8 cellular contexts compared by ENCODE assay signal in genomic region chr14:102524026-102524450, GRCh38. TPM values are rescaled to one million over a fixed set of nuclear protein-coding genes. Genes with fewer than 3 reads are reported as not detected.
DNase-seq lines count a peak whose midpoint lies in the region; TF ChIP-seq lines count a peak whose summit lies in the region.

No MANE protein-coding gene starts in this region.

- intact Hi-C loops in activated T-helper 2 cell treated with anti-CD3 and anti-CD28 coated beads, Interferon-gamma antibody, Interleukin-2, Interleukin-4, amounts not matched to agents 10 μg/mL and 5 μg/mL and 100 μg/mL, durations not matched to agents 14 hours and 24 hours and 36 hours (cut with micrococcal nuclease) = loop anchor here (1.0 to 2.0 kb wide), 2 partner anchors 15 to 31 kb away; partner anchors contain the start of gene ANKRD9

- peaks cover 15% of the 10 kb centered on the region for H3K4me1 Mint-ChIP-seq in activated T-helper 2 cell treated with anti-CD3 and anti-CD28 coated beads, Interferon-gamma antibody, Interleukin-2, Interleukin-4, amounts not matched to agents 10 μg/mL and 5 μg/mL and 100 μg/mL, durations not matched to agents 14 hours and 24 hours and 36 hours (ENCODE audit: low read depth)

- peak overlapping the region; percentile 47 to 77 for H3K4ac ChIP-seq in mesenchymal stem cell (ENCODE audit: low read depth in 1 of 2, low read length in 2 of 2)

- peak overlapping the region; percentile 52 for H4K91ac ChIP-seq in mesenchymal stem cell (ENCODE audit: low read length)

- H3K4me3 ChIP-seq in AG09309 (ENCODE audit: control insufficient read depth, low read depth, low read length) (peak overlapping the region; percentile 93), H7 (ENCODE audit: insufficient read depth, low read depth, low read length) (no peak overlapping the region), mesenchymal stem cell (ENCODE audit: insufficient read depth in 1 of 2, low read depth in 1 of 2, low read length in 2 of 2) (peak overlapping the region in 1 of 2 experiments; percentile 60)

- H2AFZ ChIP-seq in mesenchymal stem cell (ENCODE audit: low read depth, low read length) = no peak overlapping the region

- H3K79me1 ChIP-seq in mesenchymal stem cell (replicated peaks; ENCODE audit: low read length, poor library complexity, severe bottlenecking) = no peaks in the 10 kb centered on the region

- H3K14ac ChIP-seq in mesenchymal stem cell (ENCODE audit: low read length in 2 of 2) = no peak overlapping the region

- no peak for TF ChIP-seq CTCF in AG09309 (IDR thresholded peaks at IDR 0.05; ENCODE audit: control insufficient read depth, insufficient read depth, low read depth, low read length, missing control alignments)

- peak overlapping the region; percentile 18 to 40 for H3K18ac ChIP-seq in mesenchymal stem cell (ENCODE audit: low read depth in 1 of 2, low read length in 2 of 2)

- H3K27me3 Mint-ChIP-seq in activated T-helper 2 cell treated with anti-CD3 and anti-CD28 coated beads, Interferon-gamma antibody, Interleukin-2, Interleukin-4, amounts not matched to agents 10 μg/mL and 5 μg/mL and 100 μg/mL, durations not matched to agents 14 hours and 24 hours and 36 hours (ENCODE audit: low read depth) = no peaks in the 10 kb centered on the region

- no peak overlapping the region for H2BK5ac ChIP-seq in mesenchymal stem cell (ENCODE audit: low read depth, low read length, poor library complexity, severe bottlenecking)

- no peaks in the 10 kb centered on the region for H3K36me3 Mint-ChIP-seq in activated T-helper 2 cell treated with anti-CD3 and anti-CD28 coated beads, Interferon-gamma antibody, Interleukin-2, Interleukin-4, amounts not matched to agents 10 μg/mL and 5 μg/mL and 100 μg/mL, durations not matched to agents 14 hours and 24 hours and 36 hours (ENCODE audit: low read depth)

- H2BK12ac ChIP-seq in mesenchymal stem cell (ENCODE audit: low read length in 2 of 2) = peak overlapping the region; percentile 21 to 51

- DNase-seq in AG09309 (ENCODE audit: low read depth) = no peak
- peak; percentile 62 for DNase-seq in H7
- DNase-seq in activated T-helper 2 cell treated with anti-CD3 and anti-CD28 coated beads, Interferon-gamma antibody, Interleukin-2, Interleukin-4, amounts not matched to agents 10 μg/mL and 5 μg/mL and 100 μg/mL, durations not matched to agents 14 hours and 24 hours and 36 hours (ENCODE audit: low spot score) = no peak
- DNase-seq in mesenchymal stem cell = no peak
- DNase-seq in activated effector memory CD4-positive, alpha-beta T cell treated with Interleukin-2 at 50 U/mL for 16 hours = no peak
- no peak for DNase-seq in DMS79 treated with DMSO at 0.1 percent for 48 hours (lab: John Stamatoyannopoulos, UW)
- no peak for DNase-seq in HuH-7 (ENCODE audit: low spot score)
- DNase-seq in AML-193 (lab: John Stamatoyannopoulos, UW) = no peak

- peaks cover 12% of the 10 kb centered on the region for H3K4me1 ChIP-seq in mesenchymal stem cell (ENCODE audit: control insufficient read depth, insufficient read depth, low read depth, low read length)

- WGBS in mesenchymal stem cell = 94% methylated on average over 8 of the region's 11 CpGs

- peak overlapping the region; percentile 58 for H3K4me3 Mint-ChIP-seq in activated T-helper 2 cell treated with anti-CD3 and anti-CD28 coated beads, Interferon-gamma antibody, Interleukin-2, Interleukin-4, amounts not matched to agents 10 μg/mL and 5 μg/mL and 100 μg/mL, durations not matched to agents 14 hours and 24 hours and 36 hours (ENCODE audit: low read depth)

- H2BK15ac ChIP-seq in mesenchymal stem cell (ENCODE audit: low read depth, poor library complexity, severe bottlenecking) = no peak overlapping the region

- peak overlapping the region; percentile 89 for H4K8ac ChIP-seq in mesenchymal stem cell (ENCODE audit: low read length)

- H3K4me2 ChIP-seq in mesenchymal stem cell (ENCODE audit: low read length, poor library complexity, severe bottlenecking) = peak overlapping the region; percentile 34

- H3K9me3 ChIP-seq in mesenchymal stem cell (ENCODE audit: control insufficient read depth, low read length) = no peaks in the 10 kb centered on the region

- no peaks in the 10 kb centered on the region for H3K36me3 ChIP-seq in H7 (replicated peaks; ENCODE audit: control insufficient read depth, insufficient read depth, low read length)
- no peaks in the 10 kb centered on the region for H3K36me3 ChIP-seq in mesenchymal stem cell (ENCODE audit: control insufficient read depth in 1 of 2, insufficient read depth in 2 of 2, low read depth in 1 of 2, low read length in 2 of 2)

- H3K27me3 ChIP-seq in H7 (ENCODE audit: control insufficient read depth, insufficient read depth, low read length) = no peaks in the 10 kb centered on the region
- H3K27me3 ChIP-seq in mesenchymal stem cell (ENCODE audit: control insufficient read depth in 1 of 2, insufficient read depth in 1 of 2, low read length in 2 of 2) = no peaks in the 10 kb centered on the region

- no peak overlapping the region for H3K27ac ChIP-seq in mesenchymal stem cell (ENCODE audit: low read length, poor library complexity, severe bottlenecking)

- H3K9ac ChIP-seq in mesenchymal stem cell (ENCODE audit: low read length) = peak overlapping the region; percentile 84

- no peaks in the 10 kb centered on the region for H3K9me3 Mint-ChIP-seq in activated T-helper 2 cell treated with anti-CD3 and anti-CD28 coated beads, Interferon-gamma antibody, Interleukin-2, Interleukin-4, amounts not matched to agents 10 μg/mL and 5 μg/mL and 100 μg/mL, durations not matched to agents 14 hours and 24 hours and 36 hours

- no peak overlapping the region for H3K23ac ChIP-seq in mesenchymal stem cell (ENCODE audit: low read length in 2 of 2)

- peak overlapping the region; percentile 97 for H2BK120ac ChIP-seq in mesenchymal stem cell (ENCODE audit: low read depth, low read length)

- peak overlapping the region; percentile 68 for H2AK5ac ChIP-seq in mesenchymal stem cell (ENCODE audit: low read length, severe bottlenecking)

- no peak overlapping the region for H3K27ac Mint-ChIP-seq in activated T-helper 2 cell treated with anti-CD3 and anti-CD28 coated beads, Interferon-gamma antibody, Interleukin-2, Interleukin-4, amounts not matched to agents 10 μg/mL and 5 μg/mL and 100 μg/mL, durations not matched to agents 14 hours and 24 hours and 36 hours

RNA-seq across cellular contexts. Expression of gene ANKRD9, which starts 14.5 kb away (rescaled TPM):
- 52.0 and 55.7 TPM in 2 replicates for total RNA-seq in H7 (2014; rRNA removed; shearing (Covaris generic))
- 16.9 and 17.0 TPM in 2 replicates for total RNA-seq in activated T-helper 2 cell treated with anti-CD3 and anti-CD28 coated beads, Interferon-gamma antibody, Interleukin-2, Interleukin-4, amounts not matched to agents 10 μg/mL and 5 μg/mL and 100 μg/mL, durations not matched to agents 14 hours and 24 hours and 36 hours
- polyA plus RNA-seq in mesenchymal stem cell (2013, experiment 1 of 2) = 10.3 TPM
- polyA plus RNA-seq in mesenchymal stem cell (2013, experiment 2 of 2) = 10.2 TPM
